In genomic region chr4:26860157-26860921, GRCh38 we compare ENCODE assay signal across 8 cellular contexts. TPM values are rescaled to one million over a fixed set of nuclear protein-coding genes. Genes with fewer than 3 reads are reported as not detected.
DNase-seq lines count a peak whose midpoint lies in the region; ATAC-seq, FAIRE-seq and TF ChIP-seq lines count a peak whose summit lies in the region.

STIM2 (plus strand) TSS chr4:26860841.

- H3F3A ChIP-seq in smooth muscle cell (ENCODE audit: low read depth), result peaks cover 10% of the 10 kb centered on the region

- H3K4me3 ChIP-seq in WI38 (ENCODE audit: low read depth, low read length), result peak within 1 kb of the TSS; percentile 88
- peak within 1 kb of the TSS; percentile 60 for H3K4me3 ChIP-seq in bronchial epithelial cell (ENCODE audit: low read depth, low read length)
- peak within 1 kb of the TSS; percentile 79 for H3K4me3 ChIP-seq in smooth muscle cell

- H4K20me1 ChIP-seq in smooth muscle cell (ENCODE audit: low read depth), result peaks cover 29% of the 10 kb centered on the region

- H3K4me2 ChIP-seq in smooth muscle cell, result peak within 1 kb of the TSS; percentile 99

- peak within 1 kb of the TSS; percentile 55 for H3K9ac ChIP-seq in smooth muscle cell (ENCODE audit: low read depth)

- ATAC-seq in GM18907 (IDR thresholded peaks at IDR 0.05; ENCODE audit: unreplicated experiment) (peak; percentile 64), HG03159 (IDR thresholded peaks at IDR 0.05; ENCODE audit: unreplicated experiment) (peak; percentile 60)

- peak; percentile 97 for DNase-seq in AG08396 (ENCODE audit: low spot score)
- peak; percentile 88 for DNase-seq in NCI-H2227 treated with DMSO at 0.1 percent for 48 hours (lab: John Stamatoyannopoulos, UW)
- DNase-seq in bronchial epithelial cell (ENCODE audit: low read depth), result peak; percentile 89
- peak; percentile 90 for DNase-seq in iPS-NIHi11 (ENCODE audit: low spot score)
- DNase-seq in smooth muscle cell (lab: John Stamatoyannopoulos, UW; ENCODE audit: unreplicated experiment), result peak; percentile 93

- peaks cover 43% of the 10 kb centered on the region for H3K79me2 ChIP-seq in smooth muscle cell (ENCODE audit: low read depth)

- H3K36me3 ChIP-seq in bronchial epithelial cell (ENCODE audit: control insufficient read depth, insufficient read depth, low read length), result no peaks in the 10 kb centered on the region
- H3K36me3 ChIP-seq in smooth muscle cell (ENCODE audit: low read depth), result no peaks in the 10 kb centered on the region

- no peaks in the 10 kb centered on the region for H3K27me3 ChIP-seq in bronchial epithelial cell (ENCODE audit: control insufficient read depth, insufficient read depth, low read length)
- no peaks in the 10 kb centered on the region for H3K27me3 ChIP-seq in smooth muscle cell (ENCODE audit: low read depth)

- H3K4me1 ChIP-seq in smooth muscle cell (ENCODE audit: low read depth), result peaks cover 49% of the 10 kb centered on the region

- TF ChIP-seq CTCF in WI38 (IDR thresholded peaks at IDR 0.05; ENCODE audit: low read depth, low read length) (peak; percentile 28; the same call in 1 of the 2 replicates), bronchial epithelial cell (IDR thresholded peaks at IDR 0.05; ENCODE audit: insufficient read depth, low read length, severe bottlenecking) (no peak), smooth muscle cell (IDR thresholded peaks at IDR 0.05; ENCODE audit: borderline replicate concordance, insufficient read depth, poor library complexity, severe bottlenecking) (no peak)

- under 1% methylated on average over 52 of the region's 74 CpGs for WGBS in smooth muscle cell (ENCODE audit: low lambda C conversion rate)

- H2AFZ ChIP-seq in smooth muscle cell (ENCODE audit: low read depth), result peak within 1 kb of the TSS; percentile 46

- H3K27ac ChIP-seq in smooth muscle cell (ENCODE audit: low read depth), result peak within 1 kb of the TSS; percentile 63

- H3K9me3 ChIP-seq in smooth muscle cell (replicated peaks; ENCODE audit: low read depth), result no peaks in the 10 kb centered on the region

- no peak for FAIRE-seq in bronchial epithelial cell (lab: Jason Lieb, UNC)

RNA-seq across cellular contexts. Expression of gene STIM2, which starts in this region (rescaled TPM):
- total RNA-seq in bronchial epithelial cell, result 7.6 and 15.6 TPM in 2 replicates
- 69.0 and 77.1 TPM in 2 replicates for total RNA-seq in smooth muscle cell
- 31.0 and 31.3 TPM in 2 replicates for polyA plus RNA-seq in smooth muscle cell

Comparison
In these comparisons a context has a peak if more than half of its experiments do, and no peak if none do; other contexts are left out.
1. Peak in every context shown above with its lines: DNase-seq, ATAC-seq, H3K4me3 ChIP-seq and H3K27ac ChIP-seq.